In the genomic region with DNA sequence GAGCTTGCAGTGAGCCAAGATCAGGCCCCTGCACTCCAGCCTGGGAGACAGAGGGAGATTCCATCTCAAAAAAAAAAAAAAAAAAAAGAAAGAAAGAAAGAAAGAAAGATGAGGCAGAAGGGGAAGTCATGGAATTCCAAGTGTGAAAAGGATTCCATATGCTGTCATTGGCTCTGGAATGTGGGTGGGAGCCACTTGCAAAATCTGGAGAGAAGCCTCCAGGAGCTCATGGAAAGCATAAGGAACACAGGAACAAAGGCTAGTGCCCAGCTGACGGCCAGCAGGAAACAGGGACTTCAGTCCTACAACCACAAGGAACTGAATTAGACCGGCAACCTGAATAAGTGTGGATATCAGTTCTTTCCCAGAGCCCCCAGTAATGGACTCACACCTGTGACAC, we compare ENCODE assay signal across 2 cellular contexts.
A peak's percentile ranks its signal among the peaks of the same experiment; 100 is the strongest.
TF ChIP-seq lines count a peak whose summit lies in the region.

No MANE protein-coding gene starts in this region.

TF ChIP-seq in H1, 55 proteins besides CTCF, POLR2A, EP300 and RAD21:
- 0 out of 2 replicates have a peak, but pooled peaks have one; percentile 20 for TF ChIP-seq SP1 (IDR thresholded peaks at IDR 0.05; ENCODE audit: low read depth, low read length)
- TF ChIP-seq YY1 (IDR thresholded peaks at IDR 0.05; ENCODE audit: low read depth, low read length), result no peak
- no peak for TF ChIP-seq RBBP5 (IDR thresholded peaks at IDR 0.05; ENCODE audit: borderline replicate concordance, low read depth, low read length)

TF ChIP-seq in SK-N-SH treated with all-trans-retinoic acid at 6 μM for 48 hours, 23 proteins besides CTCF, POLR2A, EP300 and RAD21:
- no peak for TF ChIP-seq PATZ1 (CRISPR knock-in tag; IDR thresholded peaks at IDR 0.05; ENCODE audit: borderline replicate concordance)
- TF ChIP-seq TCF4 (CRISPR knock-in tag; IDR thresholded peaks at IDR 0.05; ENCODE audit: borderline replicate concordance), result no peak
- no peak for TF ChIP-seq ZNF565 (CRISPR knock-in tag; conservative IDR thresholded peaks at IDR 0.05; ENCODE audit: low read depth)
- TF ChIP-seq GLIS3 (CRISPR knock-in tag; IDR thresholded peaks at IDR 0.05), result no peak
- no peak for TF ChIP-seq ZFP30 (CRISPR knock-in tag; IDR thresholded peaks at IDR 0.05)
- TF ChIP-seq RARB (CRISPR knock-in tag; IDR thresholded peaks at IDR 0.05), result no peak
- TF ChIP-seq ZC3H10 (CRISPR knock-in tag; IDR thresholded peaks at IDR 0.05), result no peak
- TF ChIP-seq OSR1 (CRISPR knock-in tag; IDR thresholded peaks at IDR 0.05), result no peak
- no peak for TF ChIP-seq PPARA (CRISPR knock-in tag; IDR thresholded peaks at IDR 0.05; ENCODE audit: borderline replicate concordance)
- TF ChIP-seq, protein P1, sequence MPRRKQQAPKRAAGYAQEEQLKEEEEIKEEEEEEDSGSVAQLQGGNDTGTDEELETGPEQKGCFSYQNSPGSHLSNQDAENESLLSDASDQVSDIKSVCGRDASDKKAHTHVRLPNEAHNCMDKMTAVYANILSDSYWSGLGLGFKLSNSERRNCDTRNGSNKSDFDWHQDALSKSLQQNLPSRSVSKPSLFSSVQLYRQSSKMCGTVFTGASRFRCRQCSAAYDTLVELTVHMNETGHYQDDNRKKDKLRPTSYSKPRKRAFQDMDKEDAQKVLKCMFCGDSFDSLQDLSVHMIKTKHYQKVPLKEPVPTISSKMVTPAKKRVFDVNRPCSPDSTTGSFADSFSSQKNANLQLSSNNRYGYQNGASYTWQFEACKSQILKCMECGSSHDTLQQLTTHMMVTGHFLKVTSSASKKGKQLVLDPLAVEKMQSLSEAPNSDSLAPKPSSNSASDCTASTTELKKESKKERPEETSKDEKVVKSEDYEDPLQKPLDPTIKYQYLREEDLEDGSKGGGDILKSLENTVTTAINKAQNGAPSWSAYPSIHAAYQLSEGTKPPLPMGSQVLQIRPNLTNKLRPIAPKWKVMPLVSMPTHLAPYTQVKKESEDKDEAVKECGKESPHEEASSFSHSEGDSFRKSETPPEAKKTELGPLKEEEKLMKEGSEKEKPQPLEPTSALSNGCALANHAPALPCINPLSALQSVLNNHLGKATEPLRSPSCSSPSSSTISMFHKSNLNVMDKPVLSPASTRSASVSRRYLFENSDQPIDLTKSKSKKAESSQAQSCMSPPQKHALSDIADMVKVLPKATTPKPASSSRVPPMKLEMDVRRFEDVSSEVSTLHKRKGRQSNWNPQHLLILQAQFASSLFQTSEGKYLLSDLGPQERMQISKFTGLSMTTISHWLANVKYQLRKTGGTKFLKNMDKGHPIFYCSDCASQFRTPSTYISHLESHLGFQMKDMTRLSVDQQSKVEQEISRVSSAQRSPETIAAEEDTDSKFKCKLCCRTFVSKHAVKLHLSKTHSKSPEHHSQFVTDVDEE (CRISPR knock-in tag; IDR thresholded peaks at IDR 0.05), result no peak
- no peak for TF ChIP-seq ISL1 (CRISPR knock-in tag; IDR thresholded peaks at IDR 0.05)
- TF ChIP-seq, protein P2, sequence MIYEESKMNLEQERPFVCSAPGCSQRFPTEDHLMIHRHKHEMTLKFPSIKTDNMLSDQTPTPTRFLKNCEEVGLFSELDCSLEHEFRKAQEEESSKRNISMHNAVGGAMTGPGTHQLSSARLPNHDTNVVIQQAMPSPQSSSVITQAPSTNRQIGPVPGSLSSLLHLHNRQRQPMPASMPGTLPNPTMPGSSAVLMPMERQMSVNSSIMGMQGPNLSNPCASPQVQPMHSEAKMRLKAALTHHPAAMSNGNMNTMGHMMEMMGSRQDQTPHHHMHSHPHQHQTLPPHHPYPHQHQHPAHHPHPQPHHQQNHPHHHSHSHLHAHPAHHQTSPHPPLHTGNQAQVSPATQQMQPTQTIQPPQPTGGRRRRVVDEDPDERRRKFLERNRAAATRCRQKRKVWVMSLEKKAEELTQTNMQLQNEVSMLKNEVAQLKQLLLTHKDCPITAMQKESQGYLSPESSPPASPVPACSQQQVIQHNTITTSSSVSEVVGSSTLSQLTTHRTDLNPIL (CRISPR knock-in tag; IDR thresholded peaks at IDR 0.05; ENCODE audit: low read depth), result no peak
- TF ChIP-seq TOX (CRISPR knock-in tag; IDR thresholded peaks at IDR 0.05; ENCODE audit: borderline replicate concordance), result no peak
- no peak for TF ChIP-seq BACH2 (CRISPR knock-in tag; IDR thresholded peaks at IDR 0.05; ENCODE audit: borderline replicate concordance)
- no peak for TF ChIP-seq ESRRG (CRISPR knock-in tag; IDR thresholded peaks at IDR 0.05)
- no peak for TF ChIP-seq ARNTL (CRISPR knock-in tag; IDR thresholded peaks at IDR 0.05; ENCODE audit: borderline replicate concordance, low read depth)
- TF ChIP-seq POU6F1 (CRISPR knock-in tag; IDR thresholded peaks at IDR 0.05; ENCODE audit: borderline replicate concordance, low read depth), result no peak
- TF ChIP-seq ZNF8 (CRISPR knock-in tag; IDR thresholded peaks at IDR 0.05), result no peak
